In genomic region chr19:5480427-5480836, GRCh38 we compare ENCODE assay signal across 8 cellular contexts. TPM values are rescaled to one million over a fixed set of nuclear protein-coding genes. Genes with fewer than 3 reads are reported as not detected.
DNase-seq lines count a peak whose midpoint lies in the region; ATAC-seq and TF ChIP-seq lines count a peak whose summit lies in the region.

No MANE protein-coding gene starts in this region.

- peak; percentile 69 for DNase-seq in activated effector memory CD4-positive, alpha-beta T cell treated with anti-CD3 and anti-CD28 coated beads, Interleukin-2, amount 50 U/mL, for 16 hours
- DNase-seq in activated effector memory CD4-positive, alpha-beta T cell treated with Interleukin-2 at 50 U/mL for 16 hours: no peak
- peak; percentile 30 for DNase-seq in SK-MEL-5 (ENCODE audit: low read depth, low spot score)
- peak; percentile 24 for DNase-seq in cerebellar cortex (ENCODE audit: low spot score)
- no peak for DNase-seq in retinal pigment epithelial cell (ENCODE audit: low read depth)
- no peak for DNase-seq in NCI-H2029 (lab: John Stamatoyannopoulos, UW)
- no peak for DNase-seq in epidermal melanocyte (ENCODE audit: insufficient read length, low spot score)

- ATAC-seq in GM21526 (IDR thresholded peaks at IDR 0.05; ENCODE audit: low FRiP score, unreplicated experiment): no peak

- H3K4me3 ChIP-seq in retinal pigment epithelial cell (ENCODE audit: low read length): no peak overlapping the region

- peak; percentile 55 for TF ChIP-seq CTCF in retinal pigment epithelial cell (conservative IDR thresholded peaks at IDR 0.05; ENCODE audit: low read depth, low read length)

- in situ Hi-C loops in SK-MEL-5 (cut with HindIII; ENCODE audit: low pct_unique_long_range_greater_than_20kb, low sequenced_read_pairs): loop anchor here (25.0 kb wide), 1 partner anchor 143 kb away; the partner anchor contains the start of gene PTPRS

RNA-seq across cellular contexts. Expression of gene ZNRF4, which starts 25.2 kb away (rescaled TPM):
- not detected in 2 replicates for total RNA-seq in SK-MEL-5 (2014; rRNA removed; shearing (Covaris generic))
- polyA plus RNA-seq in SK-MEL-5 (2015; cell fraction: cytosol; rRNA removed): not detected in 2 replicates
- polyA plus RNA-seq in SK-MEL-5 (2015; cell fraction: nucleus; rRNA removed): not detected in 2 replicates

Comparison
In these comparisons a context has a peak if more than half of its experiments do, and no peak if none do; other contexts are left out.
1. DNase-seq: peak in activated effector memory CD4-positive, alpha-beta T cell treated with anti-CD3 and anti-CD28 coated beads, Interleukin-2, amount 50 U/mL, for 16 hours (single experiment), SK-MEL-5 (single experiment) and cerebellar cortex (single experiment); none in activated effector memory CD4-positive, alpha-beta T cell treated with Interleukin-2 at 50 U/mL for 16 hours (single experiment), retinal pigment epithelial cell (single experiment), NCI-H2029 (single experiment) and epidermal melanocyte (single experiment).